In the genomic region with DNA sequence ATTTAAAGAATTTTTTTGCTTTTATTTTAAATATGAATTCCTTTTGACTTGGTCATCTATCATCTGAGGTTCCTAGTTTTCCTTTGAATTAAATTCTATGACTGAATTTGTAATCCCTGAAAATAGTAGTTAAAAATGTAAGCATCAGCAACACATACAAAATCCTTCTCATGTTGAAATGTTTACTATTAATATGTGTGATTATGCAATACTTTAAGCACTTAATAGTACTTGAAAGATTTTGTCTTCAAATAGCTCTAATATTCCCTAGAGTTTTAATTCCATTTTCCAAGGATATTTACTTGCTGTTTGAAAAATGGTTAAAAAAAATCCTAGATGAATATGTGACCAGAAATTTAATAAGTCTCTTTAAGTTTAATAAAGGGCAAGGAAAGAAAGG, we compare ENCODE assay signal across 30 cellular contexts.
"Had no signal": no experiment of that assay in that cellular context is flagged by ENCODE, and none has a peak within 500 bp of the region (broad histone marks: within the 10 kb centered on the region; RNA-seq: fewer than 3 reads in every experiment).

No MANE protein-coding gene starts in this region.

- H3K36me3 ChIP-seq: cardiac muscle cell, left lung, lower lobe of right lung, neural progenitor cell had no signal

- ATAC-seq: activated T-cell treated with anti-CD3 and anti-CD28 coated beads, Interleukin-2, amount 50 U/mL, for 4 hours; activated T-helper 17 cell treated with anti-CD3 and anti-CD28 coated beads, Interleukin-2, amount 50 U/mL, for 72 hours; body of pancreas; effector memory CD8-positive, alpha-beta T cell; left lung; lower lobe of right lung; natural killer cell; right cardiac atrium; WTC11 had no signal

- H2AFZ ChIP-seq: neural progenitor cell had no signal

- DNase-seq: activated CD4-positive, alpha-beta memory T cell treated with anti-CD3 and anti-CD28 coated beads, Interleukin-2, amount 10 ng/mL, durations not matched to agents 7 days and 5 days; activated CD4-positive, alpha-beta T cell treated with anti-CD3 and anti-CD28 coated beads for 1 hour; activated CD4-positive, alpha-beta T cell treated with anti-CD3 and anti-CD28 coated beads, Interleukin-2, amount 10 ng/mL, durations not matched to agents 7 days and 5 days; activated CD8-positive, alpha-beta memory T cell treated with anti-CD3 and anti-CD28 coated beads, Interleukin-2, amount 50 U/mL, for 48 hours; activated gamma-delta T cell treated with Interleukin-2 at 50 U/mL for 16 hours; activated T-cell treated with anti-CD3 and anti-CD28 coated beads, Interleukin-2, amount 50 U/mL, for 4 hours; aorta; body of pancreas; cerebellar nuclear complex; cortex of kidney; effector memory CD8-positive, alpha-beta T cell; foreskin fibroblast; head of caudate nucleus; hippocampal formation; kidney glomerular epithelial cell; left lung; lower lobe of right lung; mesenchymal stem cell; natural killer cell; occipital lobe; right cardiac atrium; stimulated activated CD4-positive, alpha-beta T cell treated with anti-CD3 and anti-CD28 coated beads, Interleukin-2, amount 100 ng/mL, for 48 hours; stimulated activated naive CD4-positive, alpha-beta T cell treated with Interleukin-2 at 50 U/mL for 16 hours; T-helper 2 cell; testis; trophoblast cell had no signal

- H3K4me2 ChIP-seq: neural progenitor cell had no signal

- H3K27ac ChIP-seq: body of pancreas, cardiac muscle cell, left lung, lower lobe of right lung, neural progenitor cell, testis had no signal

- H3K9ac ChIP-seq: neural progenitor cell had no signal

- H3K4me3 ChIP-seq: body of pancreas, cardiac muscle cell, left lung, lower lobe of right lung, neural progenitor cell, testis had no signal

- H3K4me1 ChIP-seq: body of pancreas, left lung, lower lobe of right lung, neural progenitor cell, testis had no signal

- H3K9me3 ChIP-seq: body of pancreas, left lung, lower lobe of right lung, testis had no signal

- H3K27me3 ChIP-seq: body of pancreas, cardiac muscle cell, left lung, neural progenitor cell, testis had no signal
